ENCODE assay signal across 8 cellular contexts in genomic region chr12:57941165-57941894, GRCh38. TPM values are rescaled to one million over a fixed set of nuclear protein-coding genes. Genes with fewer than 3 reads are reported as not detected.
DNase-seq lines count a peak whose midpoint lies in the region; ATAC-seq, FAIRE-seq and TF ChIP-seq lines count a peak whose summit lies in the region.

Gene ATP23 (plus strand): TSS chr12:57941567. CDS start chr12:57941702, 135 bp downstream.

- peaks cover 8% of the 10 kb centered on the region for H3K4me1 ChIP-seq in keratinocyte (ENCODE audit: control insufficient read depth, extremely low read depth, insufficient read depth, low read length)

- H3K4me3 Mint-ChIP-seq in central memory CD8-positive, alpha-beta T cell, result peak within 1 kb of the TSS; percentile 81

- no peaks in the 10 kb centered on the region for H4K20me1 ChIP-seq in keratinocyte (ENCODE audit: control insufficient read depth, extremely low read depth, insufficient read depth, low read length)

- no peak for TF ChIP-seq CTCF in AG10803 (conservative IDR thresholded peaks at IDR 0.05; ENCODE audit: low read length)
- TF ChIP-seq CTCF in keratinocyte (optimal IDR thresholded peaks at IDR 0.05 in 1 of 3, IDR thresholded peaks at IDR 0.05 in 1 of 3, conservative IDR thresholded peaks at IDR 0.05 in 1 of 3; ENCODE audit: extremely low read depth in 1 of 3, insufficient read depth in 2 of 3, low read length in 3 of 3), result no peak

- peak; percentile 17 for FAIRE-seq in keratinocyte (lab: Jason Lieb, UNC)

- no peaks in the 10 kb centered on the region for H3K9me1 ChIP-seq in keratinocyte (ENCODE audit: control insufficient read depth, extremely low read depth, insufficient read depth, low read length)

- peak within 1 kb of the TSS; percentile 58 for H3K27ac ChIP-seq in keratinocyte (ENCODE audit: control insufficient read depth, insufficient read depth, low read length)

- no peaks in the 10 kb centered on the region for H3K27me3 Mint-ChIP-seq in central memory CD8-positive, alpha-beta T cell

- peak within 1 kb of the TSS; percentile 94 for H3K27ac Mint-ChIP-seq in central memory CD8-positive, alpha-beta T cell (ENCODE audit: low read depth)

- H2AFZ ChIP-seq in keratinocyte (ENCODE audit: control insufficient read depth, low read length), result peak within 1 kb of the TSS; percentile 100

- no peaks in the 10 kb centered on the region for H3K9me3 ChIP-seq in keratinocyte (ENCODE audit: control insufficient read depth, low read depth, low read length)

- peaks cover 30% of the 10 kb centered on the region for H3K4me1 Mint-ChIP-seq in central memory CD8-positive, alpha-beta T cell

- ATAC-seq in GM19043 (IDR thresholded peaks at IDR 0.05; ENCODE audit: low read depth, unreplicated experiment) (peak; percentile 80), HG03354 (IDR thresholded peaks at IDR 0.05; ENCODE audit: poor library complexity, severe bottlenecking, unreplicated experiment) (peak; percentile 89)
- ATAC-seq in central memory CD8-positive, alpha-beta T cell (replicated peaks; ENCODE audit: extremely low read depth, poor library complexity, severe bottlenecking), result peak; percentile 97

- H3K36me3 ChIP-seq in keratinocyte (ENCODE audit: control insufficient read depth in 2 of 2, extremely low read depth in 1 of 2, insufficient read depth in 2 of 2, low read length in 2 of 2), result no peaks in the 10 kb centered on the region

- no peaks in the 10 kb centered on the region for H3K9me3 Mint-ChIP-seq in central memory CD8-positive, alpha-beta T cell

- H3K27me3 ChIP-seq in keratinocyte (ENCODE audit: control insufficient read depth, extremely low read depth, insufficient read depth, low read length), result no peaks in the 10 kb centered on the region

- H3K4me2 ChIP-seq in keratinocyte (ENCODE audit: control insufficient read depth, extremely low read depth, insufficient read depth, low read depth, low read length), result peak within 1 kb of the TSS; percentile 85

- DNase-seq in AG10803 (ENCODE audit: low read depth), result peak; percentile 81
- DNase-seq in NCI-H446 (lab: John Stamatoyannopoulos, UW), result peak; percentile 74 to 92
- peak; percentile 73 for DNase-seq in activated CD4-positive, CD25-positive, alpha-beta regulatory T cell treated with anti-CD3 and anti-CD28 coated beads, Interleukin-2, amount 50 U/mL, for 16 hours (ENCODE audit: low read depth, low spot score)
- DNase-seq in central memory CD8-positive, alpha-beta T cell (ENCODE audit: low spot score in 2 of 2), result peak; percentile 84 to 93
- peak; percentile 54 for DNase-seq in keratinocyte (ENCODE audit: low read depth, low spot score)
- DNase-seq in stimulated activated CD4-positive, alpha-beta T cell treated with anti-CD3 and anti-CD28 coated beads, Interleukin-12 subunit alpha, Interleukin-12 subunit beta, amount 100 ng/mL, for 48 hours (ENCODE audit: low read depth in 2 of 3, low spot score in 1 of 3), result peak; percentile 73 to 82 (median 81)

- H3K9ac ChIP-seq in keratinocyte (ENCODE audit: control insufficient read depth, extremely low read depth, insufficient read depth, low read length), result peak within 1 kb of the TSS; percentile 82

- H3K4me3 ChIP-seq in AG10803 (ENCODE audit: low read length) (peak within 1 kb of the TSS; percentile 80), keratinocyte (ENCODE audit: control insufficient read depth in 2 of 3, extremely low read depth in 1 of 3, insufficient read depth in 2 of 3, low read depth in 1 of 3, low read length in 3 of 3) (peak within 1 kb of the TSS; percentile 62 to 82 (median 81))

- dilution Hi-C loops in keratinocyte (cut with MboI; ENCODE audit: extremely low pct_ligation_motif_present, low sequenced_read_pairs), result no loop called here

- H3K79me2 ChIP-seq in keratinocyte (ENCODE audit: control insufficient read depth, insufficient read depth, low read length), result no peaks in the 10 kb centered on the region

- peaks cover 6% of the 10 kb centered on the region for H3K36me3 Mint-ChIP-seq in central memory CD8-positive, alpha-beta T cell (ENCODE audit: insufficient read depth)

RNA-seq across cellular contexts. Expression of gene ATP23, which starts in this region (rescaled TPM):
- polyA plus RNA-seq in keratinocyte, result 8.3 to 12.2 TPM (median 8.7 TPM) in 3 replicates
- 1.5 TPM for polyA plus RNA-seq in keratinocyte (2011; ENCODE audit: low read depth)
- 6.4 and 8.1 TPM in 2 replicates for polyA plus RNA-seq in keratinocyte (2011; cell fraction: cytosol; rRNA removed)
- 2.3 and 2.8 TPM in 2 replicates for polyA plus RNA-seq in keratinocyte (2011; cell fraction: nucleus; rRNA removed)
- 2.8 and 5.7 TPM in 2 replicates for polyA plus RNA-seq in keratinocyte (2012; ENCODE audit: low replicate concordance)
- 0.69 to 2.1 TPM (median 2.1 TPM) in 3 replicates for polyA minus RNA-seq in keratinocyte
- polyA minus RNA-seq in keratinocyte (2011; cell fraction: cytosol; rRNA and poly(A)+ RNA removed), result 3.3 TPM
- polyA minus RNA-seq in keratinocyte (2011; cell fraction: nucleus; rRNA and poly(A)+ RNA removed), result 0.47 and 0.53 TPM in 2 replicates

Comparison
In these comparisons a context has a peak if more than half of its experiments do, and no peak if none do; other contexts are left out.
1. Peak in every context shown above with its lines: DNase-seq, ATAC-seq, H3K4me3 ChIP-seq and H3K27ac ChIP-seq.